ENCODE assay signal across 8 cellular contexts in genomic region chr14:49970474-49971147, GRCh38.
DNase-seq lines count a peak whose midpoint lies in the region; TF ChIP-seq lines count a peak whose summit lies in the region.

No MANE protein-coding gene starts in this region.

- no peaks in the 10 kb centered on the region for H3K36me3 ChIP-seq in Peyer's patch
- H3K36me3 ChIP-seq in esophagus (ENCODE audit: control insufficient read depth in 2 of 2, insufficient read depth in 2 of 2, low read length in 1 of 2), result no peaks in the 10 kb centered on the region
- no peaks in the 10 kb centered on the region for H3K36me3 ChIP-seq in prostate gland

- POLR2A ChIA-PET in HEK293T (lab: Yijun Ruan, JAX), result interaction anchor here (0.6 to 2.9 kb wide), 12 partner anchors 9 to 108 kb away, joined by 3 to 14 read pairs (median 4); partner anchors contain the start of gene ARF6

- peak overlapping the region; percentile 75 to 87 (median 80) for H3K27ac ChIP-seq in Peyer's patch
- peak overlapping the region; percentile 97 to 100 for H3K27ac ChIP-seq in esophagus (ENCODE audit: low read depth in 2 of 2, low read length in 1 of 2)
- peak overlapping the region; percentile 64 to 75 for H3K27ac ChIP-seq in prostate gland

- no peak for TF ChIP-seq CTCF in Peyer's patch (IDR thresholded peaks at IDR 0.05)
- TF ChIP-seq CTCF in prostate gland (IDR thresholded peaks at IDR 0.05), result no peak

- no peak overlapping the region for H3K4me3 ChIP-seq in Peyer's patch
- no peak overlapping the region for H3K4me3 ChIP-seq in esophagus (ENCODE audit: low read depth in 1 of 2, low read length in 2 of 2)
- H3K4me3 ChIP-seq in prostate gland, result no peak overlapping the region

- CTCF ChIA-PET in HEK293T (lab: Yijun Ruan, JAX), result interaction anchor here (1.4 kb wide), 1 partner anchor 108 kb away, joined by 4 read pairs; no protein-coding TSS in a partner anchor

- H3K27me3 ChIP-seq in Peyer's patch (no peaks in the 10 kb centered on the region), esophagus (ENCODE audit: control insufficient read depth in 1 of 2, insufficient read depth in 2 of 2, low read length in 2 of 2) (no peaks in the 10 kb centered on the region), prostate gland (replicated peaks; ENCODE audit: insufficient read depth) (no peaks in the 10 kb centered on the region)

- no peak for TF ChIP-seq POLR2A in Peyer's patch (IDR thresholded peaks at IDR 0.05)
- TF ChIP-seq POLR2A in prostate gland (IDR thresholded peaks at IDR 0.05), result no peak

- H3K4me1 ChIP-seq in Peyer's patch (peaks cover 7 to 51% (median 31%) of the 10 kb centered on the region in 4 donors), esophagus (ENCODE audit: control insufficient read depth in 2 of 2, insufficient read depth in 2 of 2, low read length in 1 of 2) (peaks cover 0 to 3% of the 10 kb centered on the region in 2 donors), prostate gland (replicated peaks) (peaks cover 9% of the 10 kb centered on the region)

- DNase-seq in GM03348 (ENCODE audit: low spot score), result peak; percentile 23
- DNase-seq in HEK293T (ENCODE audit: extremely low spot score), result peak; percentile 32
- no peak for DNase-seq in Peyer's patch
- no peak for DNase-seq in prostate gland (ENCODE audit: low spot score)
- no peak for DNase-seq in stimulated activated naive CD4-positive, alpha-beta T cell treated with Interleukin-2 at 50 U/mL for 16 hours (lab: John Stamatoyannopoulos, UW)
- DNase-seq in NCI-H2171 treated with DMSO at 0.1 percent for 48 hours (lab: John Stamatoyannopoulos, UW), result no peak
- DNase-seq in NCI-H2081 treated with DMSO at 0.1 percent for 48 hours (lab: John Stamatoyannopoulos, UW), result no peak

- intact Hi-C loops in prostate gland (cut with DNase I), result no loop called here

- H3K9me3 ChIP-seq in Peyer's patch, result no peaks in the 10 kb centered on the region
- no peaks in the 10 kb centered on the region for H3K9me3 ChIP-seq in esophagus (ENCODE audit: control insufficient read depth in 2 of 2, insufficient read depth in 1 of 2, low read depth in 1 of 2, low read length in 1 of 2)
- no peaks in the 10 kb centered on the region for H3K9me3 ChIP-seq in prostate gland

- WGBS in esophagus, 2 donors, result 26 to 31% methylated on average over 8 of the region's 8 CpGs
- 16% methylated on average over 8 of the region's 8 CpGs for WGBS in prostate gland

TF ChIP-seq in HEK293T, 16 proteins besides CTCF, POLR2A, EP300 and RAD21:
- no peak for TF ChIP-seq CTBP1 (IDR thresholded peaks at IDR 0.05; ENCODE audit: borderline replicate concordance)
- no peak for TF ChIP-seq ZNF384 (IDR thresholded peaks at IDR 0.05)
- TF ChIP-seq, protein P1, sequence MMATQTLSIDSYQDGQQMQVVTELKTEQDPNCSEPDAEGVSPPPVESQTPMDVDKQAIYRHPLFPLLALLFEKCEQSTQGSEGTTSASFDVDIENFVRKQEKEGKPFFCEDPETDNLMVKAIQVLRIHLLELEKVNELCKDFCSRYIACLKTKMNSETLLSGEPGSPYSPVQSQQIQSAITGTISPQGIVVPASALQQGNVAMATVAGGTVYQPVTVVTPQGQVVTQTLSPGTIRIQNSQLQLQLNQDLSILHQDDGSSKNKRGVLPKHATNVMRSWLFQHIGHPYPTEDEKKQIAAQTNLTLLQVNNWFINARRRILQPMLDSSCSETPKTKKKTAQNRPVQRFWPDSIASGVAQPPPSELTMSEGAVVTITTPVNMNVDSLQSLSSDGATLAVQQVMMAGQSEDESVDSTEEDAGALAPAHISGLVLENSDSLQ (IDR thresholded peaks at IDR 0.05), result no peak
- no peak for TF ChIP-seq HDGF (IDR thresholded peaks at IDR 0.05; ENCODE audit: borderline replicate concordance)
- TF ChIP-seq SP1 (IDR thresholded peaks at IDR 0.05), result no peak
- TF ChIP-seq ELF4 (IDR thresholded peaks at IDR 0.05), result no peak
- no peak for TF ChIP-seq FOXK2 (IDR thresholded peaks at IDR 0.05)
- no peak for TF ChIP-seq SUZ12 (IDR thresholded peaks at IDR 0.05)
TF ChIP-seq in HEK293T: peak in this region for 0.

Comparison
In these comparisons a context has a peak if more than half of its experiments do, and no peak if none do; other contexts are left out.
1. DNase-seq: peak in GM03348 (single experiment) and HEK293T (single experiment); none in Peyer's patch (0 of 3), prostate gland (single experiment), stimulated activated naive CD4-positive, alpha-beta T cell treated with Interleukin-2 at 50 U/mL for 16 hours (single experiment), NCI-H2171 treated with DMSO at 0.1 percent for 48 hours (single experiment) and NCI-H2081 treated with DMSO at 0.1 percent for 48 hours (single experiment).
2. Peak in every context shown above with its lines, with median percentiles within 50 percentile points of each other: H3K27ac ChIP-seq.